In genomic region chr7:100705753-100706671, GRCh38 we compare ENCODE assay signal across 8 cellular contexts. TPM values are rescaled to one million over a fixed set of nuclear protein-coding genes. Genes with fewer than 3 reads are reported as not detected.
A peak's percentile ranks its signal among the peaks of the same experiment; 100 is the strongest.
DNase-seq lines count a peak whose midpoint lies in the region; ATAC-seq and TF ChIP-seq lines count a peak whose summit lies in the region.

POP7 (plus strand) TSS chr7:100706121; CDS start chr7:100706831, 710 bp downstream.

- intact Hi-C loops in mucosa of descending colon (cut with DNase I, micrococcal nuclease): loop anchor here in 1 of 2 donors (10.0 kb wide), 1 partner anchor 159 kb away; the partner anchor contains the start of gene TRIP6

- H3K9me3 ChIP-seq in mucosa of descending colon: no peaks in the 10 kb centered on the region

- H3K4me1 ChIP-seq in mucosa of descending colon (ENCODE audit: low read depth): peaks cover 13% of the 10 kb centered on the region

- ATAC-seq in GM21529 (IDR thresholded peaks at IDR 0.05; ENCODE audit: unreplicated experiment) (peak; percentile 86), mucosa of descending colon (peak; percentile 98)

- H3K27ac Mint-ChIP-seq in IgD-negative memory B cell: peak within 1 kb of the TSS; percentile 79 to 97 (median 94)

- peaks cover 0 to 6% (median 4%) of the 10 kb centered on the region in 3 donors for H3K4me1 Mint-ChIP-seq in IgD-negative memory B cell

- peak within 1 kb of the TSS; percentile 86 to 97 (median 94) for H3K4me3 Mint-ChIP-seq in IgD-negative memory B cell

- H3K9me3 Mint-ChIP-seq in IgD-negative memory B cell: no peaks in the 10 kb centered on the region

- H3K36me3 Mint-ChIP-seq in IgD-negative memory B cell: peaks cover 1% of the 10 kb centered on the region

- H3K4me3 ChIP-seq in epithelial cell of esophagus (ENCODE audit: low read length): peak within 1 kb of the TSS; percentile 76
- peak within 1 kb of the TSS; percentile 52 for H3K4me3 ChIP-seq in mucosa of descending colon

- DNase-seq in DMS 273 treated with DMSO at 0.1 percent for 48 hours (lab: John Stamatoyannopoulos, UW) (peak; percentile 96), OCI-M2 (lab: John Stamatoyannopoulos, UW; ENCODE audit: unreplicated experiment) (peak; percentile 34), activated T-cell treated with anti-CD3 and anti-CD28 coated beads for 4 hours (peak; percentile 98), epithelial cell of esophagus (ENCODE audit: low read depth) (peak; percentile 98), mucosa of descending colon (peak; percentile 99 to 100 (median 100))
- DNase-seq in stimulated activated CD8-positive, alpha-beta memory T cell treated with anti-CD3 and anti-CD28 coated beads, Interleukin-4, amount 100 ng/mL, for 24 hours (ENCODE audit: low read depth): peak; percentile 99

- no peaks in the 10 kb centered on the region for H3K36me3 ChIP-seq in mucosa of descending colon (ENCODE audit: low read depth)

- no peaks in the 10 kb centered on the region for H3K27me3 Mint-ChIP-seq in IgD-negative memory B cell

- TF ChIP-seq CTCF in epithelial cell of esophagus (IDR thresholded peaks at IDR 0.05; ENCODE audit: insufficient read depth, low read depth, low read length, missing control alignments) (no peak), mucosa of descending colon (IDR thresholded peaks at IDR 0.05) (no peak)

RNA-seq across cellular contexts. Expression of gene POP7, which starts in this region (rescaled TPM):
- 48.6 TPM for polyA plus RNA-seq in IgD-negative memory B cell
- total RNA-seq in mucosa of descending colon: 10 to 100 TPM; 24.8 to 28.9 (median 26.8) TPM

Comparison
In these comparisons a context has a peak if more than half of its experiments do, and no peak if none do; other contexts are left out.
1. Peak in every context shown above with its lines: DNase-seq, ATAC-seq and H3K4me3 ChIP-seq.
2. DNase-seq: peak in every context shown above with its lines; median percentile 100 in mucosa of descending colon; 99 in stimulated activated CD8-positive, alpha-beta memory T cell treated with anti-CD3 and anti-CD28 coated beads, Interleukin-4, amount 100 ng/mL, for 24 hours; 98 in activated T-cell treated with anti-CD3 and anti-CD28 coated beads for 4 hours; 98 in epithelial cell of esophagus; 96 in DMS 273 treated with DMSO at 0.1 percent for 48 hours; 34 in OCI-M2.